Comparison of ENCODE assay signal across 8 cellular contexts in genomic region chr1:26278303-26278702, GRCh38. TPM values are rescaled to one million over a fixed set of nuclear protein-coding genes. Genes with fewer than 3 reads are reported as not detected.
DNase-seq lines count a peak whose midpoint lies in the region; ATAC-seq and TF ChIP-seq lines count a peak whose summit lies in the region.

No MANE protein-coding gene starts in this region.

- peaks cover 45% of the 10 kb centered on the region for H3K4me1 ChIP-seq in testis

- WGBS in testis, 2 donors = 70 to 74% methylated on average over 4 of the region's 4 CpGs

- no peaks in the 10 kb centered on the region for H3K36me3 ChIP-seq in testis (ENCODE audit: low read depth, missing control alignments)

- no peaks in the 10 kb centered on the region for H3K27me3 Mint-ChIP-seq in activated CD4-positive, alpha-beta memory T cell treated with anti-CD3 and anti-CD28 coated beads for 36 hours

- TF ChIP-seq CTCF in fibroblast of pulmonary artery (IDR thresholded peaks at IDR 0.05; ENCODE audit: low read length, missing control alignments) = no peak
- no peak for TF ChIP-seq CTCF in testis (IDR thresholded peaks at IDR 0.05)

- no peak for TF ChIP-seq POLR2A in testis (IDR thresholded peaks at IDR 0.05)

- H3K27ac ChIP-seq in testis = peak overlapping the region in 1 of 2 donors; percentile 87

- CTCF ChIA-PET in activated CD4-positive, alpha-beta memory T cell treated with anti-CD3 and anti-CD28 coated beads for 36 hours (lab: Charles Lee) = interaction anchor here (1.2 to 22.4 kb wide), 5 partner anchors 10 to 100 kb away, joined by 4 to 886 read pairs (median 31); partner anchors contain the start of genes CD52, CEP85 and UBXN11

- peak overlapping the region; percentile 42 for H3K4me3 Mint-ChIP-seq in activated CD4-positive, alpha-beta memory T cell treated with anti-CD3 and anti-CD28 coated beads for 36 hours
- H3K4me3 Mint-ChIP-seq in stimulated activated effector memory CD8-positive, alpha-beta T cell treated with anti-CD3 and anti-CD28 coated beads, Interleukin-12 subunit alpha, Interleukin-12 subunit beta, amount 100 ng/mL, for 72 hours = peak overlapping the region; percentile 95

- no peaks in the 10 kb centered on the region for H3K27me3 ChIP-seq in testis

- intact Hi-C loops in activated CD4-positive, alpha-beta memory T cell treated with anti-CD3 and anti-CD28 coated beads for 36 hours (cut with micrococcal nuclease) = loop anchor here (5.0 kb wide), 2 partner anchors 99 to 166 kb away; partner anchors contain the start of gene PDIK1L
- intact Hi-C loops in testis (cut with DNase I; ENCODE audit: low total_unique reads) = loop anchor here (10.0 kb wide), 1 partner anchor 46 kb away; no protein-coding TSS in a partner anchor

- H3K36me3 Mint-ChIP-seq in activated CD4-positive, alpha-beta memory T cell treated with anti-CD3 and anti-CD28 coated beads for 36 hours = peaks cover 50% of the 10 kb centered on the region
- H3K36me3 Mint-ChIP-seq in stimulated activated effector memory CD8-positive, alpha-beta T cell treated with anti-CD3 and anti-CD28 coated beads, Interleukin-12 subunit alpha, Interleukin-12 subunit beta, amount 100 ng/mL, for 72 hours = peaks cover 84% of the 10 kb centered on the region

- peak; percentile 27 for DNase-seq in GOT3 (lab: John Stamatoyannopoulos, UW)
- DNase-seq in activated CD4-positive, alpha-beta memory T cell treated with anti-CD3 and anti-CD28 coated beads for 36 hours = peak; percentile 15
- peak; percentile 53 for DNase-seq in fibroblast of pulmonary artery (ENCODE audit: low read depth)
- no peak for DNase-seq in stimulated activated effector memory CD8-positive, alpha-beta T cell treated with anti-CD3 and anti-CD28 coated beads, Interleukin-12 subunit alpha, Interleukin-12 subunit beta, amount 100 ng/mL, for 72 hours (ENCODE audit: low spot score in 2 of 2)
- DNase-seq in stimulated activated CD4-positive, alpha-beta T cell treated with anti-CD3 and anti-CD28 coated beads, Interleukin-4, amount 100 ng/mL, for 1 hour = no peak
- DNase-seq in stimulated activated CD4-positive, alpha-beta T cell treated with anti-CD3 and anti-CD28 coated beads, Interleukin-4, amount 100 ng/mL, for 24 hours = no peak
- no peak for DNase-seq in testis

- peaks cover 74% of the 10 kb centered on the region for H3K4me1 Mint-ChIP-seq in activated CD4-positive, alpha-beta memory T cell treated with anti-CD3 and anti-CD28 coated beads for 36 hours (ENCODE audit: low read depth)
- peaks cover 83% of the 10 kb centered on the region for H3K4me1 Mint-ChIP-seq in stimulated activated effector memory CD8-positive, alpha-beta T cell treated with anti-CD3 and anti-CD28 coated beads, Interleukin-12 subunit alpha, Interleukin-12 subunit beta, amount 100 ng/mL, for 72 hours

- POLR2A ChIA-PET in activated CD4-positive, alpha-beta memory T cell treated with anti-CD3 and anti-CD28 coated beads for 36 hours (lab: Charles Lee) = interaction anchor here (1.5 to 5.1 kb wide), 3 partner anchors 11 to 42 kb away, joined by 3 to 40 read pairs (median 32); partner anchors contain the start of gene CD52

- no peak overlapping the region for H3K4me3 ChIP-seq in fibroblast of pulmonary artery (replicated peaks; ENCODE audit: low read depth, low read length)
- H3K4me3 ChIP-seq in testis = no peak overlapping the region

- H3K9me3 ChIP-seq in testis = no peaks in the 10 kb centered on the region

- H3K27ac Mint-ChIP-seq in activated CD4-positive, alpha-beta memory T cell treated with anti-CD3 and anti-CD28 coated beads for 36 hours = peak overlapping the region; percentile 94
- H3K27ac Mint-ChIP-seq in stimulated activated effector memory CD8-positive, alpha-beta T cell treated with anti-CD3 and anti-CD28 coated beads, Interleukin-12 subunit alpha, Interleukin-12 subunit beta, amount 100 ng/mL, for 72 hours = peak overlapping the region; percentile 87

- ATAC-seq in stimulated activated effector memory CD8-positive, alpha-beta T cell treated with anti-CD3 and anti-CD28 coated beads, Interleukin-12 subunit alpha, Interleukin-12 subunit beta, amount 100 ng/mL, for 72 hours = no peak
- ATAC-seq in GM18517 (IDR thresholded peaks at IDR 0.05; ENCODE audit: unreplicated experiment) = no peak

- no peaks in the 10 kb centered on the region for H3K9me3 Mint-ChIP-seq in activated CD4-positive, alpha-beta memory T cell treated with anti-CD3 and anti-CD28 coated beads for 36 hours
- no peaks in the 10 kb centered on the region for H3K9me3 Mint-ChIP-seq in stimulated activated effector memory CD8-positive, alpha-beta T cell treated with anti-CD3 and anti-CD28 coated beads, Interleukin-12 subunit alpha, Interleukin-12 subunit beta, amount 100 ng/mL, for 72 hours

RNA-seq across cellular contexts. Expression of gene SH3BGRL3, which starts 1.6 kb away (rescaled TPM):
- 100 to 1,000 TPM; 305 to 320 TPM for total RNA-seq in activated CD4-positive, alpha-beta memory T cell treated with anti-CD3 and anti-CD28 coated beads for 36 hours
- total RNA-seq in testis = 10 to 100 TPM; 24.4 to 25.4 TPM
- polyA plus RNA-seq in testis (ENCODE audit: insufficient read depth, low read depth, low replicate concordance) = 76.6 TPM

RNA-seq across cellular contexts. Expression of gene UBXN11, which starts 28.1 kb away (rescaled TPM):
- 10 to 100 TPM; 24.5 to 26.1 TPM for total RNA-seq in activated CD4-positive, alpha-beta memory T cell treated with anti-CD3 and anti-CD28 coated beads for 36 hours
- total RNA-seq in testis = 10 to 100 TPM; 39.7 to 51.7 TPM
- polyA plus RNA-seq in testis (ENCODE audit: insufficient read depth, low read depth, low replicate concordance) = 65.9 TPM

RNA-seq across cellular contexts. Expression of gene CD52, which starts 39.5 kb away (rescaled TPM):
- total RNA-seq in activated CD4-positive, alpha-beta memory T cell treated with anti-CD3 and anti-CD28 coated beads for 36 hours = 100 to 1,000 TPM; 261 to 291 TPM
- 1 to 10 TPM in 1 of 2 donors, not detected in 1; 3.0 TPM for total RNA-seq in testis
- 23.8 TPM for polyA plus RNA-seq in testis (ENCODE audit: insufficient read depth, low read depth, low replicate concordance)

RNA-seq across cellular contexts. Expression of gene CEP85, which starts 44.3 kb away (rescaled TPM):
- 10 to 100 TPM; 30.3 to 32.6 TPM for total RNA-seq in activated CD4-positive, alpha-beta memory T cell treated with anti-CD3 and anti-CD28 coated beads for 36 hours
- total RNA-seq in testis = 10 to 100 TPM; 52.1 to 61.8 TPM
- 82.5 TPM for polyA plus RNA-seq in testis (ENCODE audit: insufficient read depth, low read depth, low replicate concordance)

Comparison
In these comparisons a context has a peak if more than half of its experiments do, and no peak if none do; other contexts are left out.
1. DNase-seq: peak in GOT3 (single experiment), activated CD4-positive, alpha-beta memory T cell treated with anti-CD3 and anti-CD28 coated beads for 36 hours (single experiment) and fibroblast of pulmonary artery (single experiment); none in stimulated activated effector memory CD8-positive, alpha-beta T cell treated with anti-CD3 and anti-CD28 coated beads, Interleukin-12 subunit alpha, Interleukin-12 subunit beta, amount 100 ng/mL, for 72 hours (0 of 2), stimulated activated CD4-positive, alpha-beta T cell treated with anti-CD3 and anti-CD28 coated beads, Interleukin-4, amount 100 ng/mL, for 1 hour (single experiment), stimulated activated CD4-positive, alpha-beta T cell treated with anti-CD3 and anti-CD28 coated beads, Interleukin-4, amount 100 ng/mL, for 24 hours (single experiment) and testis (single experiment).
2. RNA of gene SH3BGRL3, which starts 1.6 kb away (total RNA-seq): 305 to 320 TPM in activated CD4-positive, alpha-beta memory T cell treated with anti-CD3 and anti-CD28 coated beads for 36 hours; 24.4 to 25.4 TPM in testis; every median in the first group is over 10 times any median in the second.
3. RNA of gene CD52, which starts 39.5 kb away (total RNA-seq): 261 to 291 TPM in activated CD4-positive, alpha-beta memory T cell treated with anti-CD3 and anti-CD28 coated beads for 36 hours; 3.0 TPM in testis; every median in the first group is over 10 times any median in the second.